Comparison of ENCODE assay signal across 8 cellular contexts in the genomic region with DNA sequence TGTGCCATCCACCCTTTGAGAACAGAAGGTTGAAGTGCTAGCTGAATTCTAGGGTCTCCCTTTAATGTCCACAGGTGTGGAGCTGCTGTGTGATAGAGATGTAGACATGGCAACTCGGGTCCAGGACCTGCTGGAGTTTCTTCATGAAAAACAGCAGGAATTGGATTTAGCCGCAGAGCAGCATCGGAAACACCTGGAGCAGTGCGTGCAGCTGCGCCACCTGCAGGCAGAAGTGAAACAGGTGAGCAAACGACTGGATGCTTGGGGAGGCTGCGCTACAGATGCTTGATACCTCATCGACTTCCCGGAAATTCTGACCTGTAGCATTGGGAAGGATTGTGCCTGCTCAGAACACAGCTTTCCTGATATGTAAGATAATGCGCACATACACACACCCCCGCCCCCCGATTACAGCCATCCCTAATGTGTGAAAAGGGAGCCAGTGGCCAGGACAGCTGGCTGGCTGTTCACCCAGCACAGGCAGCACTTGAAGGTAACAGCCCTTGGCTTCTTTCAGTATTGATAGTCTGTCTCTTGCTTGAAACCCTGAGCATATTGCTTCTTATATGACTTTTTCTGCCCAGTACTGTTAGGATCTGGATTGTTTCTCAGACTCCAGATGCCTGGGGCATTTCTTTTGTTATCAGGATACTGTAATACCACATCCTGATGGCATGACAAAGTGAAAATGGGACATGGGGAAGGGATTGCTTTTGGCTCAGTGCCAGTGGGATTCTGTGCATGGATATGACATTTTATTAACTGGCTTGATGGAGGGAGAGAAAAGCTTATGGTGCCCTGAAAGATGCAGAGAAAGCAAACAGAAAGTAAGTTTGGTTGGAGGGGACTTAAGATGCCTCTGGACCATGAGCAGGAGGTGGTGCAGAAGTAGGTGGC.
DNase-seq lines count a peak whose midpoint lies in the region; ATAC-seq and TF ChIP-seq lines count a peak whose summit lies in the region.

No MANE protein-coding gene starts in this region.

- no peak for DNase-seq in activated CD8-positive, alpha-beta memory T cell treated with anti-CD3 and anti-CD28 coated beads, Interleukin-2, amount 10 ng/mL, durations not matched to agents 7 days and 5 days
- DNase-seq in activated CD8-positive, alpha-beta memory T cell treated with anti-CD3 and anti-CD28 coated beads, Interleukin-2, amount 50 U/mL, for 48 hours: no peak
- DNase-seq in NCI-H748 treated with DMSO at 0.1 percent for 48 hours (lab: John Stamatoyannopoulos, UW) (peak; percentile 60), sigmoid colon (no peak), posterior vena cava (ENCODE audit: low spot score) (no peak)
- DNase-seq in effector memory CD8-positive, alpha-beta T cell: no peak

- TF ChIP-seq CTCF in sigmoid colon (IDR thresholded peaks at IDR 0.05): peak in 3 of 4 experiments; percentile 20 to 40 (median 37)

- H3K36me3 ChIP-seq in sigmoid colon: peaks cover 34 to 98% (median 66%) of the 10 kb centered on the region in 4 donors

- WGBS in sigmoid colon, 2 donors: 89 to 90% methylated on average over 12 of the region's 12 CpGs

- H3K4me3 ChIP-seq in sigmoid colon: no peak overlapping the region

- peaks cover 5% of the 10 kb centered on the region for H3K27me3 Mint-ChIP-seq in activated CD8-positive, alpha-beta memory T cell treated with anti-CD3 and anti-CD28 coated beads, Interleukin-2, amount 10 ng/mL, durations not matched to agents 7 days and 5 days
- H3K27me3 Mint-ChIP-seq in effector memory CD8-positive, alpha-beta T cell: no peaks in the 10 kb centered on the region

- TF ChIP-seq EP300 in sigmoid colon (IDR thresholded peaks at IDR 0.05): no peak

- peak overlapping the region; percentile 75 for H3K27ac Mint-ChIP-seq in activated CD8-positive, alpha-beta memory T cell treated with anti-CD3 and anti-CD28 coated beads, Interleukin-2, amount 10 ng/mL, durations not matched to agents 7 days and 5 days
- peak overlapping the region; percentile 49 to 71 for H3K27ac Mint-ChIP-seq in effector memory CD8-positive, alpha-beta T cell

- no peaks in the 10 kb centered on the region for H3K36me3 Mint-ChIP-seq in activated CD8-positive, alpha-beta memory T cell treated with anti-CD3 and anti-CD28 coated beads, Interleukin-2, amount 10 ng/mL, durations not matched to agents 7 days and 5 days
- no peaks in the 10 kb centered on the region for H3K36me3 Mint-ChIP-seq in effector memory CD8-positive, alpha-beta T cell (ENCODE audit: insufficient read depth)

- intact Hi-C loops in sigmoid colon (cut with DNase I) (loop anchor here (5.0 kb wide), 1 partner anchor 378 kb away; no protein-coding TSS in a partner anchor), posterior vena cava (cut with DNase I) (no loop called here)

- no peak overlapping the region for H3K4me3 Mint-ChIP-seq in activated CD8-positive, alpha-beta memory T cell treated with anti-CD3 and anti-CD28 coated beads, Interleukin-2, amount 10 ng/mL, durations not matched to agents 7 days and 5 days
- H3K4me3 Mint-ChIP-seq in effector memory CD8-positive, alpha-beta T cell: peak overlapping the region in 1 of 2 donors; percentile 24

- peaks cover 58% of the 10 kb centered on the region for H3K4me1 Mint-ChIP-seq in activated CD8-positive, alpha-beta memory T cell treated with anti-CD3 and anti-CD28 coated beads, Interleukin-2, amount 10 ng/mL, durations not matched to agents 7 days and 5 days
- H3K4me1 Mint-ChIP-seq in effector memory CD8-positive, alpha-beta T cell (ENCODE audit: low read depth in 2 of 2): peaks cover 11 to 19% of the 10 kb centered on the region in 2 donors

- no peaks in the 10 kb centered on the region for H3K9me3 ChIP-seq in sigmoid colon

- H3K4me1 ChIP-seq in sigmoid colon: no peaks in the 10 kb centered on the region

- H3K27me3 ChIP-seq in sigmoid colon: no peaks in the 10 kb centered on the region

- TF ChIP-seq POLR2A in sigmoid colon (IDR thresholded peaks at IDR 0.05): no peak

- H3K9me3 Mint-ChIP-seq in activated CD8-positive, alpha-beta memory T cell treated with anti-CD3 and anti-CD28 coated beads, Interleukin-2, amount 10 ng/mL, durations not matched to agents 7 days and 5 days (ENCODE audit: low read depth): no peaks in the 10 kb centered on the region
- H3K9me3 Mint-ChIP-seq in effector memory CD8-positive, alpha-beta T cell: no peaks in the 10 kb centered on the region

- no peak for ATAC-seq in activated CD8-positive, alpha-beta memory T cell treated with anti-CD3 and anti-CD28 coated beads, Interleukin-2, amount 10 ng/mL, durations not matched to agents 7 days and 5 days
- ATAC-seq in effector memory CD8-positive, alpha-beta T cell (replicated peaks): no peak
- no peak for ATAC-seq in HG02763 (IDR thresholded peaks at IDR 0.05; ENCODE audit: unreplicated experiment)
- no peak for ATAC-seq in HG03139 (IDR thresholded peaks at IDR 0.05; ENCODE audit: unreplicated experiment)

- CTCF ChIA-PET in activated CD8-positive, alpha-beta memory T cell treated with anti-CD3 and anti-CD28 coated beads, Interleukin-2, amount 10 ng/mL, durations not matched to agents 7 days and 5 days (lab: Charles Lee): interaction anchor here (0.6 to 8.7 kb wide), 25 partner anchors 11 to 639 kb away, joined by 3 to 163 read pairs (median 4); no protein-coding TSS in a partner anchor

- no peak overlapping the region for H3K27ac ChIP-seq in sigmoid colon
